ENCODE assay signal across 9 cellular contexts in the genomic region with DNA sequence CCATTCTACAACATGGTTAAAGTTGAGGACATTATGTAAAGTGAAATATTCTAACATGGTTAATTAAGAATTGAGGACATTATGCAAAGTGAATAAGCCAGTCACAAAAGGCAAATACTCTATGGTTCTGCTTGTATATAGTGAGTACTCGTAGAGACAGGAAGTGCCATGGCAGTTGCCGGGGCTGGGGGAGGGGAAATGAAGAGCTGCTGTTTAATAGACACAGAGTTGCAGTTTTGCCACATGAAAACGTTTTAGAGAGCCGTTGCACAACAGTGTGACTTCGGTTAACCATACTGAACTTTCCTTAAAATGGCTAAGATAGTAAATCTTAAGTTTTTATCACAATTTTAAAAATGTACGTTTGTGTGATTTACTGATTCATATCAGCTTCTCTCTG.
DNase-seq lines count a peak whose midpoint lies in the region; ATAC-seq and TF ChIP-seq lines count a peak whose summit lies in the region.
"Had no signal": no experiment of that assay in that cellular context is flagged by ENCODE, and none has a peak within 500 bp of the region (broad histone marks: within the 10 kb centered on the region; RNA-seq: fewer than 3 reads in every experiment).

No MANE protein-coding gene starts in this region.

- H3K4me3 Mint-ChIP-seq in activated CD4-positive, alpha-beta T cell treated with anti-CD3 and anti-CD28 coated beads for 36 hours = peak overlapping the region; percentile 20
- H3K4me3 Mint-ChIP-seq in activated naive CD8-positive, alpha-beta T cell treated with anti-CD3 and anti-CD28 coated beads, Interleukin-2, amount 50 U/mL, for 24 hours = peak overlapping the region; percentile 44

- H3K4me1 Mint-ChIP-seq in activated CD4-positive, alpha-beta T cell treated with anti-CD3 and anti-CD28 coated beads for 36 hours = peaks cover 70% of the 10 kb centered on the region
- peaks cover 69% of the 10 kb centered on the region for H3K4me1 Mint-ChIP-seq in activated naive CD8-positive, alpha-beta T cell treated with anti-CD3 and anti-CD28 coated beads, Interleukin-2, amount 50 U/mL, for 24 hours

- H3K27ac ChIP-seq in sigmoid colon = no peak overlapping the region
- H3K27ac ChIP-seq: adrenal gland had no signal

- no peaks in the 10 kb centered on the region for H3K27me3 Mint-ChIP-seq in activated CD4-positive, alpha-beta T cell treated with anti-CD3 and anti-CD28 coated beads for 36 hours
- no peaks in the 10 kb centered on the region for H3K27me3 Mint-ChIP-seq in activated naive CD8-positive, alpha-beta T cell treated with anti-CD3 and anti-CD28 coated beads, Interleukin-2, amount 50 U/mL, for 24 hours

- no peak for TF ChIP-seq EP300 in sigmoid colon (IDR thresholded peaks at IDR 0.05)

- DNase-seq in NB4 (ENCODE audit: low read depth) (peak; percentile 97), sigmoid colon (no peak), D341Med (ENCODE audit: low spot score) (no peak), NCI-H69 (lab: John Stamatoyannopoulos, UW) (no peak), GM19240 (ENCODE audit: insufficient read length, low spot score) (no peak)
- DNase-seq in activated CD4-positive, alpha-beta T cell treated with anti-CD3 and anti-CD28 coated beads for 36 hours = peak; percentile 78
- DNase-seq in activated naive CD8-positive, alpha-beta T cell treated with anti-CD3 and anti-CD28 coated beads, Interleukin-2, amount 50 U/mL, for 24 hours = peak; percentile 62
- peak; percentile 20 for DNase-seq in stimulated activated CD8-positive, alpha-beta memory T cell treated with anti-CD3 and anti-CD28 coated beads, Interleukin-15, amount 100 ng/mL, for 1 hour (ENCODE audit: low read depth)

- H3K9me3 ChIP-seq in sigmoid colon = no peaks in the 10 kb centered on the region
- H3K9me3 ChIP-seq: adrenal gland had no signal

- 51 to 65% methylated on average over 6 of the region's 6 CpGs for WGBS in sigmoid colon, 2 donors

- H3K9me3 Mint-ChIP-seq in activated CD4-positive, alpha-beta T cell treated with anti-CD3 and anti-CD28 coated beads for 36 hours (ENCODE audit: low read depth) = peaks cover 7% of the 10 kb centered on the region
- peaks cover 9% of the 10 kb centered on the region for H3K9me3 Mint-ChIP-seq in activated naive CD8-positive, alpha-beta T cell treated with anti-CD3 and anti-CD28 coated beads, Interleukin-2, amount 50 U/mL, for 24 hours

- no peaks in the 10 kb centered on the region for H3K27me3 ChIP-seq in sigmoid colon
- H3K27me3 ChIP-seq: adrenal gland had no signal

- H3K27ac Mint-ChIP-seq in activated CD4-positive, alpha-beta T cell treated with anti-CD3 and anti-CD28 coated beads for 36 hours = peak overlapping the region; percentile 78
- H3K27ac Mint-ChIP-seq in activated naive CD8-positive, alpha-beta T cell treated with anti-CD3 and anti-CD28 coated beads, Interleukin-2, amount 50 U/mL, for 24 hours = peak overlapping the region; percentile 68

- CTCF ChIA-PET in activated CD4-positive, alpha-beta T cell treated with anti-CD3 and anti-CD28 coated beads for 36 hours (lab: Charles Lee) = interaction anchor here (1.4 kb wide), 1 partner anchor 301 kb away, joined by 3 read pairs; no protein-coding TSS in a partner anchor

- POLR2A ChIA-PET in activated CD4-positive, alpha-beta T cell treated with anti-CD3 and anti-CD28 coated beads for 36 hours (lab: Charles Lee) = no interaction called here

- H3K36me3 ChIP-seq in sigmoid colon = no peaks in the 10 kb centered on the region
- H3K36me3 ChIP-seq: adrenal gland had no signal

- H3K4me1 ChIP-seq in sigmoid colon = no peaks in the 10 kb centered on the region
- H3K4me1 ChIP-seq: adrenal gland had no signal

- intact Hi-C loops in activated CD4-positive, alpha-beta T cell treated with anti-CD3 and anti-CD28 coated beads for 36 hours (cut with DNase I, micrococcal nuclease) = loop anchor here in 1 of 2 experiments (2.0 kb wide), 1 partner anchor 28 kb away; no protein-coding TSS in a partner anchor
- intact Hi-C loops in sigmoid colon (cut with DNase I) = no loop called here

- no peak overlapping the region for H3K4me3 ChIP-seq in NB4 (ENCODE audit: low read depth, low read length)
- H3K4me3 ChIP-seq in sigmoid colon = no peak overlapping the region
- H3K4me3 ChIP-seq: adrenal gland had no signal

- H3K36me3 Mint-ChIP-seq in activated CD4-positive, alpha-beta T cell treated with anti-CD3 and anti-CD28 coated beads for 36 hours (ENCODE audit: low read depth) = peaks cover 6% of the 10 kb centered on the region
- H3K36me3 Mint-ChIP-seq in activated naive CD8-positive, alpha-beta T cell treated with anti-CD3 and anti-CD28 coated beads, Interleukin-2, amount 50 U/mL, for 24 hours (ENCODE audit: low read depth) = peaks cover 2% of the 10 kb centered on the region

- TF ChIP-seq CTCF in NB4 (IDR thresholded peaks at IDR 0.05; ENCODE audit: low read depth, low read length) (no peak), sigmoid colon (IDR thresholded peaks at IDR 0.05) (no peak)

- peak; percentile 75 for ATAC-seq in activated CD4-positive, alpha-beta T cell treated with anti-CD3 and anti-CD28 coated beads for 36 hours
- peak; percentile 45 for ATAC-seq in activated naive CD8-positive, alpha-beta T cell treated with anti-CD3 and anti-CD28 coated beads, Interleukin-2, amount 50 U/mL, for 24 hours

- no peak for TF ChIP-seq POLR2A in NB4 (IDR thresholded peaks at IDR 0.05; ENCODE audit: extremely low read depth, insufficient read length)
- TF ChIP-seq POLR2A in sigmoid colon (IDR thresholded peaks at IDR 0.05) = no peak

Comparison
In these comparisons a context has a peak if more than half of its experiments do, and no peak if none do; other contexts are left out.
1. DNase-seq: peak in NB4 (single experiment), activated CD4-positive, alpha-beta T cell treated with anti-CD3 and anti-CD28 coated beads for 36 hours (single experiment), activated naive CD8-positive, alpha-beta T cell treated with anti-CD3 and anti-CD28 coated beads, Interleukin-2, amount 50 U/mL, for 24 hours (single experiment) and stimulated activated CD8-positive, alpha-beta memory T cell treated with anti-CD3 and anti-CD28 coated beads, Interleukin-15, amount 100 ng/mL, for 1 hour (single experiment); none in sigmoid colon (single experiment), D341Med (single experiment), NCI-H69 (single experiment) and GM19240 (single experiment).